In the genomic region with DNA sequence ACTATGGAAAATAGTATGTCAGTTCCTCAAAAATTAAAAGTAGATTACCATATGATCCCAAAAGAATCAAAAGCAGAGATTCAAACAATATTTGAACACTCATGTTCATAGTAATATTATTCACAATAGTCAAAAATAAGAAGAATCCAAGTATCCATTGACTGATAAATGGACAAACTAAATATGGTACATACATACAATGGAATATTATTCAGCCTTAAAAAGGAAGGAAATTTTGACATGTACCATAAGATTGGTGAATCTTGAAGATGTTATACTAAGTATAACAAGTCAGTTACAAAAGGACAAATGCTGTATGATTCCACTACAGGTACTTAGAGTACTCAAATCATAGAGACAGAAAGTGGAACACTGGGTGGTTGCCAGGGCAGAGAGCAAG, we compare ENCODE assay signal across 26 cellular contexts.
"Had no signal": no experiment of that assay in that cellular context is flagged by ENCODE, and none has a peak within 500 bp of the region (broad histone marks: within the 10 kb centered on the region; RNA-seq: fewer than 3 reads in every experiment).

No MANE protein-coding gene starts in this region.

- H3K27me3 ChIP-seq: colonic mucosa, dorsolateral prefrontal cortex, esophagus muscularis mucosa, esophagus squamous epithelium, foreskin keratinocyte, gastrocnemius medialis, gastroesophageal sphincter, heart left ventricle, heart right ventricle, hepatocyte had no signal

- H3K4me1 ChIP-seq: colonic mucosa, foreskin keratinocyte had no signal

- H3K36me3 ChIP-seq: colonic mucosa, esophagus muscularis mucosa, esophagus squamous epithelium, gastrocnemius medialis had no signal

- H2AFZ ChIP-seq: hepatocyte had no signal

- H3K4me2 ChIP-seq: hepatocyte had no signal

- H3K27ac ChIP-seq: colonic mucosa, coronary artery, dorsolateral prefrontal cortex, epithelial cell of prostate, esophagus muscularis mucosa, esophagus squamous epithelium, foreskin keratinocyte, gastroesophageal sphincter, heart left ventricle, heart right ventricle, hepatocyte had no signal

- H3K4me3 Mint-ChIP-seq: dendritic cell treated with granulocyte-macrophage colony-stimulating factor and Interleukin-4, amounts not matched to agents 40 ng/mL and 50 ng/mL, for 4 days; effector memory CD8-positive, alpha-beta T cell; endodermal cell had no signal

- H3K9me3 Mint-ChIP-seq: dendritic cell treated with granulocyte-macrophage colony-stimulating factor and Interleukin-4, amounts not matched to agents 40 ng/mL and 50 ng/mL, for 4 days; effector memory CD8-positive, alpha-beta T cell had no signal

- H3K79me2 ChIP-seq: hepatocyte had no signal

- ATAC-seq: effector memory CD8-positive, alpha-beta T cell; esophagus mucosa; foreskin keratinocyte; gastrocnemius medialis; gastroesophageal sphincter; heart left ventricle; heart right ventricle had no signal

- DNase-seq: colonic mucosa; cortex of kidney; dermis blood vessel endothelial cell; dorsolateral prefrontal cortex; effector CD4-positive, alpha-beta T cell; effector CD8-positive, alpha-beta T cell; effector memory CD4-positive, alpha-beta T cell; effector memory CD8-positive, alpha-beta T cell; endodermal cell; erythroblast; esophagus squamous epithelium; foreskin fibroblast; foreskin keratinocyte; foreskin melanocyte; gastrocnemius medialis; glutamatergic neuron; head of caudate nucleus; heart left ventricle; heart right ventricle had no signal

- H3K27ac Mint-ChIP-seq: dendritic cell treated with granulocyte-macrophage colony-stimulating factor and Interleukin-4, amounts not matched to agents 40 ng/mL and 50 ng/mL, for 4 days; effector memory CD8-positive, alpha-beta T cell; endodermal cell had no signal

- H3K4me3 ChIP-seq: colonic mucosa, coronary artery, dorsolateral prefrontal cortex, esophagus muscularis mucosa, esophagus squamous epithelium, gastrocnemius medialis, gastroesophageal sphincter, heart left ventricle, heart right ventricle, hepatocyte had no signal

- H3K9me3 ChIP-seq: colonic mucosa, esophagus muscularis mucosa, esophagus squamous epithelium, gastrocnemius medialis had no signal
